Comparison of ENCODE assay signal across 8 cellular contexts in genomic region chr20:53916173-53916512, GRCh38.
A peak's percentile ranks its signal among the peaks of the same experiment; 100 is the strongest.
DNase-seq lines count a peak whose midpoint lies in the region; ATAC-seq and TF ChIP-seq lines count a peak whose summit lies in the region.

No MANE protein-coding gene starts in this region.

- H3K4me2 ChIP-seq in SU-DHL-6 (ENCODE audit: low read depth, low read length, poor library complexity, severe bottlenecking), result peak overlapping the region; percentile 89

- H3K9ac ChIP-seq in SU-DHL-6 (ENCODE audit: low read length), result peak overlapping the region; percentile 63

- H3F3A ChIP-seq in SU-DHL-6 (ENCODE audit: insufficient read depth), result peaks cover 27% of the 10 kb centered on the region; the same call in 1 of the 2 replicates

- H3K79me2 ChIP-seq in SU-DHL-6 (ENCODE audit: insufficient read depth, low read length), result no peaks in the 10 kb centered on the region

- no peaks in the 10 kb centered on the region for H4K20me1 ChIP-seq in SU-DHL-6 (ENCODE audit: low read depth, low read length)

- DNase-seq in foreskin melanocyte (peak; percentile 17), sciatic nerve (ENCODE audit: low spot score) (no peak), NOMO-1 treated with dmso at 0.1 percent for 144 hours (lab: John Stamatoyannopoulos, UW; ENCODE audit: unreplicated experiment) (no peak), occipital lobe (lab: John Stamatoyannopoulos, UW) (no peak), BE2C (no peak)

- no peaks in the 10 kb centered on the region for H3K9me2 ChIP-seq in SU-DHL-6 (replicated peaks; ENCODE audit: insufficient read depth, low read length)

- no peak overlapping the region for H3K27ac ChIP-seq in SU-DHL-6 (ENCODE audit: low read depth, low read length)

- peaks cover 32% of the 10 kb centered on the region for H3K4me1 ChIP-seq in BE2C

- H3K9me3 ChIP-seq in SU-DHL-6 (ENCODE audit: insufficient read depth, low read length) (no peaks in the 10 kb centered on the region), BE2C (no peaks in the 10 kb centered on the region)

- ATAC-seq in GM18498 (IDR thresholded peaks at IDR 0.05; ENCODE audit: unreplicated experiment) (peak; percentile 1), sciatic nerve (peak; percentile 16), GM18858 (IDR thresholded peaks at IDR 0.05; ENCODE audit: unreplicated experiment) (no peak)

- H2AFZ ChIP-seq in SU-DHL-6 (ENCODE audit: low read depth, low read length, severe bottlenecking), result no peak overlapping the region

- no peak for TF ChIP-seq CTCF in SU-DHL-6 (IDR thresholded peaks at IDR 0.05; ENCODE audit: insufficient read depth, low read length, poor library complexity, severe bottlenecking)
- TF ChIP-seq CTCF in BE2C (IDR thresholded peaks at IDR 0.05; ENCODE audit: low read depth, low read length), result no peak

- H3K27me3 ChIP-seq in SU-DHL-6 (ENCODE audit: low read length) (no peaks in the 10 kb centered on the region), BE2C (no peaks in the 10 kb centered on the region)

- H3K4me3 ChIP-seq in SU-DHL-6 (ENCODE audit: insufficient read depth, low read length, poor library complexity, severe bottlenecking), result peak overlapping the region; percentile 52
- H3K4me3 ChIP-seq in BE2C (ENCODE audit: low read depth, low read length), result no peak overlapping the region

- no peaks in the 10 kb centered on the region for H3K36me3 ChIP-seq in SU-DHL-6 (ENCODE audit: low read length)
- H3K36me3 ChIP-seq in BE2C, result no peaks in the 10 kb centered on the region

- intact Hi-C loops in sciatic nerve (cut with DNase I), result loop anchor here (5.0 kb wide), 1 partner anchor 339 kb away; no protein-coding TSS in a partner anchor
